ENCODE assay signal across 33 cellular contexts in the genomic region with DNA sequence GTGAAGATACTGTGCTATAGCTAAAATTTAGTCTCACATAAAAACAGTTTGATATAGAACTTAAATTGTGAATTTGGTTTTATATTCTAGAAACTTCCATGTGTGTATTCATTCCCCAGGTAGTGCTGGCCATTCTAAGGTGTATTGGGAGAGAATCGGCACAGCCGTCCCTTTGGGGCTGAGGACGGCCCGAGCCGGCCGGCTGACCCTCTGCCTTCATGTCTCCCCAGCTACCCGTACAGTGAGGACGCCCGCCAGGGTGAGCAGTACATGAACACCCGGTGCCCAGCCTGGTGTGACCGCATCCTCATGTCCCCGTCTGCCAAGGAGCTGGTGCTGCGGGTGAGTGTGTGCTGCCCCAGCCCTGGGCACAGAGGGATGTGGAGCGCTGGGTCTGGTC. TPM values are rescaled to one million over a fixed set of nuclear protein-coding genes. Genes with fewer than 3 reads are reported as not detected.
"Had no signal": no experiment of that assay in that cellular context is flagged by ENCODE, and none has a peak within 500 bp of the region (broad histone marks: within the 10 kb centered on the region; RNA-seq: fewer than 3 reads in every experiment).

No MANE protein-coding gene starts in this region.

- H3K4me1 ChIP-seq: parathyroid adenoma, psoas muscle, right lobe of liver, spleen, suprapubic skin, testis, tibial artery, upper lobe of right lung, uterus had no signal

- ATAC-seq: naive thymus-derived CD8-positive, alpha-beta T cell; psoas muscle; right cardiac atrium; right lobe of liver; stimulated activated naive B cell treated with anti-CD40 and anti-IgM and Interleukin-4, amounts not matched to agents 10 μg/mL and 1 μg/mL and 100 μg/mL, for 72 hours; upper lobe of right lung had no signal

- H3K36me3 ChIP-seq: ovary, uterus had no signal

- H3K4me3 ChIP-seq: ovary, psoas muscle, right lobe of liver, skin epidermis, smooth muscle cell, spleen, stomach, suprapubic skin, testis, tibial artery, transverse colon, upper lobe of right lung, uterus had no signal

- H3K9ac ChIP-seq: parathyroid adenoma had no signal

- H3K9me3 ChIP-seq: ovary, psoas muscle, right lobe of liver, stomach, suprapubic skin, testis, tibial artery, transverse colon, upper lobe of right lung, uterus had no signal

- H3K27ac ChIP-seq: ovary, parathyroid adenoma, psoas muscle, right lobe of liver, skin epidermis, spleen, stomach, suprapubic skin, testis, tibial artery, transverse colon, upper lobe of right lung, uterus had no signal

- DNase-seq: naive B cell; naive thymus-derived CD8-positive, alpha-beta T cell; nephron progenitor cell; occipital lobe; ovary; posterior cingulate gyrus; psoas muscle; right cardiac atrium; right lobe of liver; spleen; stimulated activated CD4-positive, alpha-beta T cell treated with anti-CD3 and anti-CD28 coated beads, Interleukin-12 subunit alpha, Interleukin-12 subunit beta, amount 100 ng/mL, for 4 hours; stimulated activated CD4-positive, alpha-beta T cell treated with anti-CD3 and anti-CD28 coated beads, Interleukin-1b, Interleukin-23, amount 100 ng/mL, for 48 hours; stimulated activated CD4-positive, alpha-beta T cell treated with anti-CD3 and anti-CD28 coated beads, Interleukin-4, amount 100 ng/mL, for 1 hour; stimulated activated CD4-positive, alpha-beta T cell treated with anti-CD3 and anti-CD28 coated beads, Interleukin-4, amount 100 ng/mL, for 4 hours; stimulated activated CD8-positive, alpha-beta memory T cell treated with anti-CD3 and anti-CD28 coated beads, Interleukin-4, amount 100 ng/mL, for 48 hours; stimulated activated naive B cell treated with anti-CD40 and anti-IgM and Interleukin-4, amounts not matched to agents 10 μg/mL and 1 μg/mL and 100 μg/mL, for 72 hours; stimulated activated naive CD4-positive, alpha-beta T cell treated with Interleukin-2 at 50 U/mL for 16 hours; stomach; testis; tibial artery; transverse colon; upper lobe of right lung; uterus had no signal

- H3K4me2 ChIP-seq: smooth muscle cell had no signal

- H3K27me3 ChIP-seq: ovary, right lobe of liver, spleen, stomach, suprapubic skin, testis, upper lobe of right lung, uterus had no signal

RNA-seq across cellular contexts. Expression of a gene that starts 8.5 kb away (rescaled TPM):
- total RNA-seq: myocyte; naive thymus-derived CD8-positive, alpha-beta T cell; natural killer cell treated with Interleukin-12 subunit alpha and Interleukin-12 subunit beta and Interleukin-15 and Interleukin-18, amount 100 ng/mL, for 72 hours; neural crest cell; occipital lobe; osteoblast; ovary; psoas muscle; right cardiac atrium; right lobe of liver; smooth muscle cell; spleen; subcutaneous adipose tissue; suprapubic skin; transverse colon; upper lobe of right lung; urinary bladder had no signal
